Comparison of ENCODE assay signal across 1 cellular context in genomic region chr2:63050186-63050915, GRCh38.
TF ChIP-seq lines count a peak whose summit lies in the region.

TSS of gene OTX1 (plus strand) at chr2:63050830. CDS start at chr2:63052991, 2,161 bp downstream.

TF ChIP-seq in H1, 55 proteins besides CTCF, POLR2A, EP300 and RAD21 (continued from another document):
- TF ChIP-seq SAP30 (IDR thresholded peaks at IDR 0.05; ENCODE audit: insufficient read depth, insufficient replicate concordance, low read length) (no peak), RNF2 (IDR thresholded peaks at IDR 0.05; ENCODE audit: borderline replicate concordance, low read depth, low read length, missing control alignments, poor library complexity, severe bottlenecking) (no peak), MAFK (IDR thresholded peaks at IDR 0.05; ENCODE audit: low read depth, low read length) (no peak), SP2 (IDR thresholded peaks at IDR 0.05; ENCODE audit: low read length) (no peak), EGR1 (IDR thresholded peaks at IDR 0.05; ENCODE audit: borderline replicate concordance, low read depth, low read length) (no peak), CTBP2 (IDR thresholded peaks at IDR 0.05; ENCODE audit: borderline replicate concordance, insufficient read depth, insufficient read length, low read length) (no peak), JUND (IDR thresholded peaks at IDR 0.05; ENCODE audit: low read length) (no peak), KDM5A (IDR thresholded peaks at IDR 0.05; ENCODE audit: low read length) (no peak), GABPA (IDR thresholded peaks at IDR 0.05; ENCODE audit: borderline replicate concordance, insufficient read depth, low read length) (no peak), POLR2AphosphoS5 (IDR thresholded peaks at IDR 0.05; ENCODE audit: low read depth, low read length) (no peak), TBP (IDR thresholded peaks at IDR 0.05; ENCODE audit: low read depth, low read length) (peak; percentile 6; the same call in 1 of the 2 replicates), BACH1 (IDR thresholded peaks at IDR 0.05; ENCODE audit: low read length) (no peak), FOSL1 (IDR thresholded peaks at IDR 0.05; ENCODE audit: insufficient read depth, low read depth, low read length) (peak; percentile 76; the same call in 1 of the 2 replicates), RXRA (IDR thresholded peaks at IDR 0.05; ENCODE audit: insufficient read depth, low read depth, low read length) (no peak), TAF1 (IDR thresholded peaks at IDR 0.05; ENCODE audit: low read depth, low read length) (peak; percentile 35; the same call in 1 of the 2 replicates), SP1 (IDR thresholded peaks at IDR 0.05; ENCODE audit: low read depth, low read length) (no peak), E2F6 (IDR thresholded peaks at IDR 0.05) (peak; percentile 90), YY1 (IDR thresholded peaks at IDR 0.05; ENCODE audit: low read depth, low read length) (peak; percentile 15; the same call in 1 of the 2 replicates), EZH2 (IDR thresholded peaks at IDR 0.05; ENCODE audit: low read depth, low read length, severe bottlenecking) (no peak), KDM4A (IDR thresholded peaks at IDR 0.05; ENCODE audit: low read depth, low read length, severe bottlenecking) (peak; percentile 47), PHF8 (conservative IDR thresholded peaks at IDR 0.05; ENCODE audit: low read depth, low read length) (no peak), CBX8 (IDR thresholded peaks at IDR 0.05; ENCODE audit: borderline replicate concordance, low read depth, low read length) (no peak), KDM1A (IDR thresholded peaks at IDR 0.05; ENCODE audit: borderline replicate concordance, low read length) (no peak), TAF7 (optimal IDR thresholded peaks at IDR 0.05; ENCODE audit: borderline replicate concordance, low read depth, low read length) (no peak), CHD2 (IDR thresholded peaks at IDR 0.05; ENCODE audit: low read length) (peak; percentile 38; the same call in 1 of the 2 replicates), TEAD4 (IDR thresholded peaks at IDR 0.05; ENCODE audit: low read depth, low read length) (peak; percentile 10; the same call in 1 of the 2 replicates), NANOG (IDR thresholded peaks at IDR 0.05; ENCODE audit: insufficient read depth, low read depth, low read length, poor library complexity, severe bottlenecking) (no peak), BCL11A (IDR thresholded peaks at IDR 0.05; ENCODE audit: low read depth in 2 of 2, low read length in 2 of 2) (no peak), TCF12 (IDR thresholded peaks at IDR 0.05; ENCODE audit: low read depth, low read length) (no peak), RFX5 (IDR thresholded peaks at IDR 0.05; ENCODE audit: borderline replicate concordance, low read depth, low read length) (no peak), CREB1 (IDR thresholded peaks at IDR 0.05) (peak; percentile 61; the same call in 1 of the 2 replicates), HDAC6 (IDR thresholded peaks at IDR 0.05; ENCODE audit: low read depth, low read length) (no peak), POU5F1 (IDR thresholded peaks at IDR 0.05; ENCODE audit: low read depth, low read length) (no peak), ASH2L (IDR thresholded peaks at IDR 0.05; ENCODE audit: low read length) (peak; percentile 16), SIRT6 (IDR thresholded peaks at IDR 0.05; ENCODE audit: low read length) (no peak), USF2 (IDR thresholded peaks at IDR 0.05; ENCODE audit: low read length) (no peak), NRF1 (IDR thresholded peaks at IDR 0.05; ENCODE audit: low read depth, low read length) (no peak), SIX5 (IDR thresholded peaks at IDR 0.05; ENCODE audit: low read depth, low read length) (no peak), ATF2 (IDR thresholded peaks at IDR 0.05; ENCODE audit: low read length) (no peak), ZNF274 (IDR thresholded peaks at IDR 0.05; ENCODE audit: borderline replicate concordance, extremely low read depth, low read length) (no peak), JUN (IDR thresholded peaks at IDR 0.05; ENCODE audit: low read depth, low read length) (no peak), CBX5 (IDR thresholded peaks at IDR 0.05; ENCODE audit: low read depth, low read length) (no peak), RBBP5 (IDR thresholded peaks at IDR 0.05; ENCODE audit: borderline replicate concordance, low read depth, low read length) (no peak), MAX (IDR thresholded peaks at IDR 0.05) (peak; percentile 52), CEBPB (IDR thresholded peaks at IDR 0.05; ENCODE audit: low read depth, low read length) (no peak), ATF3 (IDR thresholded peaks at IDR 0.05; ENCODE audit: insufficient read depth, low read depth, low read length) (no peak)
